ENCODE assay signal across 7 cellular contexts in the genomic region with DNA sequence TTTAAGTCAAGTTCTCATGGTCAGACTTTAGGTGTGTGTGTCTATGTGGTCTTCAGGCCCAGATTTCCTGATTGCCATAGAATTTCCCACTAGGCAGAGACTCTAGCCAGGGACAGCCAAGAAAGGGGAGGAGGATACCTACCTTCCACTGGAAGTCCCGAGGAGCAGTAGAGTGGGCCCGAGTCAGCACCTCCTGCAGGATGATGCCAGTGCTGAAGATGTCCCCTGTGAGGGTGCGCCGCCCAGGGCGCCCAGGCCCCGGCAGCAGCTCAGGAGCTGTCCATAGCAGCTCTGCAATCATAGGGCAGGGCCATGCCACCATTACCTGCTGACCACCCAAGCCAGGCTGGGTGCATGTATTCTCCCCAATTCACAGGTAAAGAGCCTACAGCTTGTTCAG. TPM values are rescaled to one million over a fixed set of nuclear protein-coding genes. Genes with fewer than 3 reads are reported as not detected.
"Had no signal": no experiment of that assay in that cellular context is flagged by ENCODE, and none has a peak within 500 bp of the region (broad histone marks: within the 10 kb centered on the region; RNA-seq: fewer than 3 reads in every experiment).

No MANE protein-coding gene starts in this region.

- H3K9ac ChIP-seq: GM23248 had no signal

- H3K27ac ChIP-seq: GM23248, HL-60 had no signal

- H3K4me3 ChIP-seq: GM23248, HAP-1, K562 had no signal

- H2AFZ ChIP-seq: GM23248 had no signal

- H3K9me3 ChIP-seq: HAP-1 had no signal

- H3K4me1 ChIP-seq: HAP-1 had no signal

- H3K9me3 Mint-ChIP-seq: HFFc6 had no signal

- H3K27ac Mint-ChIP-seq: HFFc6 had no signal

- DNase-seq: GM23248, GOT3, HFFc6 had no signal

- H3K36me3 ChIP-seq: HAP-1 had no signal

- H3K4me3 Mint-ChIP-seq: HFFc6 had no signal

RNA-seq across cellular contexts. Expression of a gene that starts 41.6 kb away (rescaled TPM):
- total RNA-seq: HepG2 had no signal
